9 cellular contexts compared by ENCODE assay signal in genomic region chr3:27666708-27667107, GRCh38. TPM values are rescaled to one million over a fixed set of nuclear protein-coding genes. Genes with fewer than 3 reads are reported as not detected.
DNase-seq lines count a peak whose midpoint lies in the region; ATAC-seq and TF ChIP-seq lines count a peak whose summit lies in the region.
"Had no signal": no experiment of that assay in that cellular context is flagged by ENCODE, and none has a peak within 500 bp of the region (broad histone marks: within the 10 kb centered on the region; RNA-seq: fewer than 3 reads in every experiment).

No MANE protein-coding gene starts in this region.

- WGBS in transverse colon (ENCODE audit: low coverage in 1 of 2), 2 donors = 44 to 49% methylated on average over 3 of the region's 3 CpGs

- H3K4me3 Mint-ChIP-seq in CD14-positive monocyte (peak overlapping the region in 1 of 2 donors; percentile 66), Calu3 (ENCODE audit: low read depth, unreplicated experiment) (no peak overlapping the region)

- in situ Hi-C loops in transverse colon (cut with MboI; ENCODE audit: low pct_ligation_motif_present in 1 of 4, low pct_unique_long_range_greater_than_20kb in 1 of 4, low sequenced_read_pairs in 3 of 4) = loop anchor here in 1 of 4 donors (25.0 kb wide), 1 partner anchor 179 kb away; the partner anchor contains the start of gene SLC4A7

- intact Hi-C loops in CD14-positive monocyte (cut with micrococcal nuclease) (loop anchor here (10.0 kb wide), 2 partner anchors 182 to 302 kb away; partner anchors contain the start of genes NEK10 (in 2 of the 2) and SLC4A7 (in 1 of the 2)), transverse colon (cut with DNase I; ENCODE audit: low total_unique reads) (no loop called here), Calu3 (cut with micrococcal nuclease; ENCODE audit: unreplicated experiment) (no loop called here)

- no peak for TF ChIP-seq EP300 in transverse colon (IDR thresholded peaks at IDR 0.05; ENCODE audit: low read depth)

- peaks cover 0 to 2% (median 0%) of the 10 kb centered on the region in 3 donors for H3K27me3 Mint-ChIP-seq in CD14-positive monocyte (ENCODE audit: low read depth in 3 of 3)
- no peaks in the 10 kb centered on the region for H3K27me3 Mint-ChIP-seq in Calu3 (ENCODE audit: unreplicated experiment)

- H3K4me1 Mint-ChIP-seq in CD14-positive monocyte (peaks cover 31% of the 10 kb centered on the region), Calu3 (ENCODE audit: low read depth, unreplicated experiment) (peaks cover 22% of the 10 kb centered on the region)

- ATAC-seq in GM21526 (IDR thresholded peaks at IDR 0.05; ENCODE audit: low FRiP score, unreplicated experiment) (peak; percentile 42), GM18861 (IDR thresholded peaks at IDR 0.05; ENCODE audit: unreplicated experiment) (no peak)

- H3K27me3 ChIP-seq in transverse colon = no peaks in the 10 kb centered on the region

- H3K9me3 ChIP-seq in transverse colon = no peaks in the 10 kb centered on the region

- TF ChIP-seq POLR2A in transverse colon (IDR thresholded peaks at IDR 0.05) = no peak

- peaks cover 0 to 6% (median 5%) of the 10 kb centered on the region in 7 donors for H3K9me3 Mint-ChIP-seq in CD14-positive monocyte
- H3K9me3 Mint-ChIP-seq in Calu3 (ENCODE audit: low read depth, unreplicated experiment) = no peaks in the 10 kb centered on the region

- TF ChIP-seq CTCF in CD14-positive monocyte (IDR thresholded peaks at IDR 0.05) (peak; percentile 9), transverse colon (IDR thresholded peaks at IDR 0.05) (no peak), Calu3 (IDR thresholded peaks at IDR 0.05; ENCODE audit: unreplicated experiment) (no peak)

- H3K4me1 ChIP-seq in transverse colon = peaks cover 0 to 9% (median 0%) of the 10 kb centered on the region in 4 donors

- CTCF ChIA-PET in Calu3 (lab: Charles Lee) = no interaction called here

- DNase-seq in CD14-positive monocyte (ENCODE audit: low spot score) (peak; percentile 85), NCI-H524 (lab: John Stamatoyannopoulos, UW) (peak; percentile 86 to 93), caudate nucleus (lab: John Stamatoyannopoulos, UW) (peak in 60 of 61 donors; percentile 6 to 96 (median 68)), left kidney (ENCODE audit: low read depth, low spot score) (peak; percentile 63), transverse colon (peak; percentile 49), Calu3 (no peak)

- no peak overlapping the region for H3K4me3 ChIP-seq in transverse colon

- no TSS peak for BruUV-seq in Calu3 (replicated peaks; lab: Mats Ljungman, UMichigan)

- H3K27ac Mint-ChIP-seq in CD14-positive monocyte (peak overlapping the region; percentile 32 to 83 (median 57)), Calu3 (ENCODE audit: unreplicated experiment) (no peak overlapping the region)

- no peaks in the 10 kb centered on the region for H3K36me3 ChIP-seq in transverse colon

- no peaks in the 10 kb centered on the region for H3K36me3 Mint-ChIP-seq in CD14-positive monocyte
- no peaks in the 10 kb centered on the region for H3K36me3 Mint-ChIP-seq in Calu3 (ENCODE audit: insufficient read depth, unreplicated experiment)

- H3K27ac ChIP-seq in caudate nucleus (ENCODE audit: low read depth, low read length) (peak overlapping the region; percentile 50), transverse colon (peak overlapping the region in 1 of 4 donors; percentile 16)

RNA-seq across cellular contexts. Expression of gene EOMES, which starts 55.4 kb away (rescaled TPM):
- polyA plus RNA-seq in CD14-positive monocyte = under 1 TPM; 0.09 to 0.21 TPM
- total RNA-seq in transverse colon (under 1 TPM in 3 of 4 donors, not detected in 1; 0.27 to 0.37 (median 0.32) TPM), Calu3 (2022) (0.61 and 0.73 TPM in 2 replicates)
- total RNA-seq: glomerular endothelial cell had no signal

Comparison
In these comparisons a context has a peak if more than half of its experiments do, and no peak if none do; other contexts are left out.
1. intact Hi-C loops: an anchor here in CD14-positive monocyte (10.0 kb wide); none called in transverse colon and Calu3.